ENCODE assay signal across 1 cellular context in the genomic region with DNA sequence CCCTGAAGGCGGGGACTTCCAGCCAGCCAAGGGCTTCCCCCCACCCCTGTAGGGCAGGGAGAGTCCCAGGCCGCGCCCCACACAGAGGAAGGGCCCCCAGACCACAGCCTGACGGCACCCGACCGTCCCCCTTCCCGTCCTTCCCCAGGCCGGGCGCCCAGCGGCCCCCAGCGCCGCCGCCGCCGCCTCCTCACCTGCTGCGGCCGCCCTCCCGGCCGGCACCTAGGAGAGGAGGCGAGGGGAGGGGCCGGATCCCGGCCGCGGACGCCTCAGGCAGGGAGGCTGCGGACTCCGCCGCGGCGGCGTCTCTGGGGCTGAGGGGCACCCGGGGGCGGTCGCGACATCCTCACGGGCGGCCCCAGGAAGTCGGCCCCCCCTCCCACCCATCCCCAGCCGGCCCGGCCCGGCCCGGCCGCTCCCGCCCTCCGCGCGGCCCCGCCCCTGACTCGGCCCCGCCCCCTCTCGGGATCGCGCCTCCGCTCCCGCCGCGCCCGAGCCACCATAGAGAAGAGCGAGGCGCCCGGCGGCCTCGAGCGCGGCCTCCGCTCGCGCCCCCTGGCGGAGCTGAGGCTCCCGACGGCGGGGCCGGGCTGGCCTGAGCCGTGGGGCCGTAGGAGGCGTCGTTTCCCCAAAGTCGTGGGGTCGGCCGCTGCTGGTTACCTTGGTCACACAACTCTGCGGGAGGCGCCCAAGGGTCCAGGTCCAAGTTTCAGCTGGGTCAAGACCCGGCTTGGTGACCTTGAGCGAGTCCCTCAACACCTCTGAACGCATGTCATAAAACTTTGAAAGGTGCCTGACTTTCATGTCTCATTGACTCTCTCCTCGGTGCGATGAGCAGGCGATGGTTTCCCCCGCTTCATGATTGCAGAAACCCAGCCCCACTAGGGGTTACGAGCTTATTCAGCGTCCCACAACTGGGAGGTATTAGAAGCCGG.
A peak's percentile ranks its signal among the peaks of the same experiment; 100 is the strongest.
TF ChIP-seq lines count a peak whose summit lies in the region.

No MANE protein-coding gene starts in this region.

TF ChIP-seq in IMR-90, 13 proteins besides CTCF, POLR2A, EP300 and RAD21:
- TF ChIP-seq MXI1 (IDR thresholded peaks at IDR 0.05; ENCODE audit: borderline replicate concordance, low read depth, low read length) (no peak), CHD1 (IDR thresholded peaks at IDR 0.05; ENCODE audit: low read depth, low read length) (no peak), MAZ (IDR thresholded peaks at IDR 0.05; ENCODE audit: borderline replicate concordance, low read depth, low read length) (peak; percentile 71; the same call in 1 of the 2 replicates), SMC3 (IDR thresholded peaks at IDR 0.05; ENCODE audit: low read depth, low read length) (peak; percentile 85)
- TF ChIP-seq, protein P1, sequence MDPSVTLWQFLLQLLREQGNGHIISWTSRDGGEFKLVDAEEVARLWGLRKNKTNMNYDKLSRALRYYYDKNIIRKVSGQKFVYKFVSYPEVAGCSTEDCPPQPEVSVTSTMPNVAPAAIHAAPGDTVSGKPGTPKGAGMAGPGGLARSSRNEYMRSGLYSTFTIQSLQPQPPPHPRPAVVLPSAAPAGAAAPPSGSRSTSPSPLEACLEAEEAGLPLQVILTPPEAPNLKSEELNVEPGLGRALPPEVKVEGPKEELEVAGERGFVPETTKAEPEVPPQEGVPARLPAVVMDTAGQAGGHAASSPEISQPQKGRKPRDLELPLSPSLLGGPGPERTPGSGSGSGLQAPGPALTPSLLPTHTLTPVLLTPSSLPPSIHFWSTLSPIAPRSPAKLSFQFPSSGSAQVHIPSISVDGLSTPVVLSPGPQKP (IDR thresholded peaks at IDR 0.05; ENCODE audit: borderline replicate concordance, low read depth, low read length) = no peak
